Comparison of ENCODE assay signal across 8 cellular contexts in genomic region chr19:42140125-42140754, GRCh38. TPM values are rescaled to one million over a fixed set of nuclear protein-coding genes. Genes with fewer than 3 reads are reported as not detected.
DNase-seq lines count a peak whose midpoint lies in the region; ATAC-seq and TF ChIP-seq lines count a peak whose summit lies in the region.

No MANE protein-coding gene starts in this region.

- TF ChIP-seq CTCF in OCI-LY7 (conservative IDR thresholded peaks at IDR 0.05; ENCODE audit: low read length) (no peak), epithelial cell of esophagus (IDR thresholded peaks at IDR 0.05; ENCODE audit: insufficient read depth, low read depth, low read length, missing control alignments) (no peak), neural crest cell (conservative IDR thresholded peaks at IDR 0.05) (no peak)

- H3K9me3 Mint-ChIP-seq in neural crest cell: no peaks in the 10 kb centered on the region

- no peaks in the 10 kb centered on the region for H3K4me1 Mint-ChIP-seq in neural crest cell

- no peaks in the 10 kb centered on the region for H3K9me2 ChIP-seq in OCI-LY7 (ENCODE audit: insufficient read depth, low read length)

- DNase-seq in EL (peak; percentile 63), OCI-LY7 (ENCODE audit: low spot score) (peak; percentile 25), epithelial cell of esophagus (ENCODE audit: low read depth) (peak; percentile 74), neural crest cell (ENCODE audit: low read depth, low spot score) (peak; percentile 79), DMS79 treated with DMSO at 0.1 percent for 48 hours (lab: John Stamatoyannopoulos, UW) (no peak)

- no peaks in the 10 kb centered on the region for H4K20me1 ChIP-seq in OCI-LY7 (ENCODE audit: insufficient read depth, low read length)

- H3K36me3 ChIP-seq in OCI-LY7 (ENCODE audit: insufficient read depth, low read length): no peaks in the 10 kb centered on the region

- H3K9me3 ChIP-seq in OCI-LY7 (ENCODE audit: low read length): no peaks in the 10 kb centered on the region

- POLR2A ChIA-PET in OCI-LY7 (lab: Charles Lee): interaction anchor here (0.6 kb wide), 1 partner anchor 545 kb away, joined by 3 read pairs; no protein-coding TSS in a partner anchor

- H2AFZ ChIP-seq in OCI-LY7 (ENCODE audit: low read length): no peak overlapping the region

- intact Hi-C loops in OCI-LY7 (cut with micrococcal nuclease; ENCODE audit: unreplicated experiment): no loop called here

- BruUV-seq in OCI-LY7 (replicated peaks; lab: Mats Ljungman, UMichigan): no TSS peak

- CTCF ChIA-PET in OCI-LY7 (lab: Charles Lee; ENCODE audit: unreplicated experiment): interaction anchor here (0.6 kb wide), 1 partner anchor 15 kb away, joined by 3 read pairs; no protein-coding TSS in a partner anchor

- H3K4me3 ChIP-seq in OCI-LY7 (ENCODE audit: low read depth, low read length, poor library complexity, severe bottlenecking) (no peak overlapping the region), epithelial cell of esophagus (ENCODE audit: low read length) (no peak overlapping the region)

- ATAC-seq in HG03439 (IDR thresholded peaks at IDR 0.05; ENCODE audit: unreplicated experiment) (no peak), HG03469 (IDR thresholded peaks at IDR 0.05; ENCODE audit: unreplicated experiment) (no peak), GM19328 (IDR thresholded peaks at IDR 0.05; ENCODE audit: unreplicated experiment) (no peak)

- H3K4me2 ChIP-seq in OCI-LY7 (ENCODE audit: low read length): no peak overlapping the region

- H3K4me3 Mint-ChIP-seq in neural crest cell: no peak overlapping the region

- H3K36me3 Mint-ChIP-seq in neural crest cell (ENCODE audit: low read depth): no peaks in the 10 kb centered on the region

- no peak overlapping the region for H3K27ac ChIP-seq in OCI-LY7 (ENCODE audit: low read depth, low read length, poor library complexity, severe bottlenecking)

- H3K4me1 ChIP-seq in OCI-LY7 (ENCODE audit: insufficient read depth, low read length, poor library complexity, severe bottlenecking): peaks cover 16% of the 10 kb centered on the region

- H3K79me2 ChIP-seq in OCI-LY7 (ENCODE audit: insufficient read depth, low read depth, low read length): no peaks in the 10 kb centered on the region

- H3K27ac Mint-ChIP-seq in neural crest cell (ENCODE audit: unreplicated experiment): no peak overlapping the region

- peaks cover 83% of the 10 kb centered on the region for H3K27me3 Mint-ChIP-seq in neural crest cell (ENCODE audit: low read depth)

RNA-seq across cellular contexts. Expression of gene POU2F2, which starts 8.0 kb away (rescaled TPM):
- total RNA-seq in OCI-LY7 (2014; rRNA removed; shearing (Covaris generic)): 28.6 and 33.5 TPM in 2 replicates
- total RNA-seq in OCI-LY7 (2022): 59.5 and 66.5 TPM in 2 replicates
- total RNA-seq in neural crest cell: 2.3 and 2.5 TPM in 2 replicates
